ENCODE assay signal across 28 cellular contexts in genomic region chr4:185467991-185468390, GRCh38.
"Had no signal": no experiment of that assay in that cellular context is flagged by ENCODE, and none has a peak within 500 bp of the region (broad histone marks: within the 10 kb centered on the region; RNA-seq: fewer than 3 reads in every experiment).

No MANE protein-coding gene starts in this region.

- H3K27ac Mint-ChIP-seq: stimulated activated effector memory CD8-positive, alpha-beta T cell treated with anti-CD3 and anti-CD28 coated beads, Interleukin-12 subunit alpha, Interleukin-12 subunit beta, amount 100 ng/mL, for 72 hours; stimulated activated memory B cell treated with anti-CD40 and anti-IgM and Interleukin-4, amounts not matched to agents 10 μg/mL and 1 μg/mL and 100 μg/mL, for 72 hours; stimulated activated naive B cell treated with anti-CD40 and anti-IgM and Interleukin-4, amounts not matched to agents 10 μg/mL and 1 μg/mL and 100 μg/mL, for 72 hours; stimulated activated naive CD8-positive, alpha-beta T cell treated with anti-CD3 and anti-CD28 coated beads, Interleukin-15, amount 100 ng/mL, for 72 hours; stimulated activated naive CD8-positive, alpha-beta T cell treated with anti-CD3 and anti-CD28 coated beads, Interleukin-15, Interleukin-2, amounts not matched to agents 100 ng/mL and 50 ng/mL, for 24 hours; type B pancreatic cell had no signal

- H3K4me3 ChIP-seq: stomach, suprapubic skin, testis, thoracic aorta, thyroid gland, tibial artery, tibial nerve, transverse colon, upper lobe of left lung, upper lobe of right lung, uterus, vagina had no signal

- H3K4me1 ChIP-seq: testis, uterus had no signal

- ATAC-seq: stimulated activated effector memory CD8-positive, alpha-beta T cell treated with anti-CD3 and anti-CD28 coated beads, Interleukin-12 subunit alpha, Interleukin-12 subunit beta, amount 100 ng/mL, for 72 hours; stimulated activated memory B cell treated with anti-CD40 and anti-IgM and Interleukin-4, amounts not matched to agents 10 μg/mL and 1 μg/mL and 100 μg/mL, for 72 hours; stimulated activated naive B cell treated with anti-CD40 and anti-IgM and Interleukin-4, amounts not matched to agents 10 μg/mL and 1 μg/mL and 100 μg/mL, for 72 hours; stimulated activated naive CD8-positive, alpha-beta T cell treated with anti-CD3 and anti-CD28 coated beads, Interleukin-15, amount 100 ng/mL, for 72 hours; stimulated activated naive CD8-positive, alpha-beta T cell treated with anti-CD3 and anti-CD28 coated beads, Interleukin-15, Interleukin-2, amounts not matched to agents 100 U/mL and 50 U/mL, for 24 hours; upper lobe of right lung had no signal

- H3K9me3 ChIP-seq: stomach, suprapubic skin, testis, thoracic aorta, thyroid gland, tibial artery, tibial nerve, transverse colon, upper lobe of left lung, upper lobe of right lung, uterus, vagina had no signal

- H3K4me3 Mint-ChIP-seq: stimulated activated effector memory CD8-positive, alpha-beta T cell treated with anti-CD3 and anti-CD28 coated beads, Interleukin-12 subunit alpha, Interleukin-12 subunit beta, amount 100 ng/mL, for 72 hours; stimulated activated memory B cell treated with anti-CD40 and anti-IgM and Interleukin-4, amounts not matched to agents 10 μg/mL and 1 μg/mL and 100 μg/mL, for 72 hours; stimulated activated naive B cell treated with anti-CD40 and anti-IgM and Interleukin-4, amounts not matched to agents 10 μg/mL and 1 μg/mL and 100 μg/mL, for 72 hours; stimulated activated naive CD8-positive, alpha-beta T cell treated with anti-CD3 and anti-CD28 coated beads, Interleukin-15, amount 100 ng/mL, for 72 hours; stimulated activated naive CD8-positive, alpha-beta T cell treated with anti-CD3 and anti-CD28 coated beads, Interleukin-15, Interleukin-2, amounts not matched to agents 100 ng/mL and 50 ng/mL, for 24 hours; type B pancreatic cell had no signal

- H3K27me3 ChIP-seq: stomach, suprapubic skin, testis, thyroid gland, tibial artery, tibial nerve, transverse colon, upper lobe of left lung, upper lobe of right lung, uterus, vagina had no signal

- DNase-seq: stimulated activated CD4-positive, alpha-beta T cell treated with anti-CD3 and anti-CD28 coated beads, Interleukin-2, amount 100 ng/mL, for 48 hours; stimulated activated CD4-positive, alpha-beta T cell treated with anti-CD3 and anti-CD28 coated beads, Interleukin-4, amount 100 ng/mL, for 1 hour; stimulated activated CD4-positive, alpha-beta T cell treated with anti-CD3 and anti-CD28 coated beads, Interleukin-4, amount 100 ng/mL, for 24 hours; stimulated activated CD4-positive, alpha-beta T cell treated with anti-CD3 and anti-CD28 coated beads, Interleukin-4, amount 100 ng/mL, for 4 hours; stimulated activated CD8-positive, alpha-beta memory T cell treated with anti-CD3 and anti-CD28 coated beads, Interleukin-4, amount 100 ng/mL, for 48 hours; stimulated activated naive B cell treated with anti-CD40 and anti-IgM and Interleukin-4, amounts not matched to agents 10 μg/mL and 1 μg/mL and 100 μg/mL, for 72 hours; stimulated activated naive CD4-positive, alpha-beta T cell; stimulated activated naive CD4-positive, alpha-beta T cell treated with Interleukin-2 at 50 U/mL for 16 hours; stimulated activated naive CD8-positive, alpha-beta T cell treated with anti-CD3 and anti-CD28 coated beads, Interleukin-15, amount 100 ng/mL, for 72 hours; stimulated activated naive CD8-positive, alpha-beta T cell treated with anti-CD3 and anti-CD28 coated beads, Interleukin-15, Interleukin-2, amounts not matched to agents 100 U/mL and 50 U/mL, for 24 hours; stomach; substantia nigra; testis; thyroid gland; tibial artery; transverse colon; trophoblast cell; upper lobe of left lung; upper lobe of right lung; uterus had no signal

- H3K27me3 Mint-ChIP-seq: stimulated activated memory B cell treated with anti-CD40 and anti-IgM and Interleukin-4, amounts not matched to agents 10 μg/mL and 1 μg/mL and 100 μg/mL, for 72 hours had no signal

- H3K36me3 ChIP-seq: stomach, suprapubic skin, thoracic aorta, thyroid gland, tibial artery, tibial nerve, transverse colon, upper lobe of left lung, upper lobe of right lung, uterus, vagina had no signal

- H3K9me3 Mint-ChIP-seq: stimulated activated effector memory CD8-positive, alpha-beta T cell treated with anti-CD3 and anti-CD28 coated beads, Interleukin-12 subunit alpha, Interleukin-12 subunit beta, amount 100 ng/mL, for 72 hours; stimulated activated memory B cell treated with anti-CD40 and anti-IgM and Interleukin-4, amounts not matched to agents 10 μg/mL and 1 μg/mL and 100 μg/mL, for 72 hours; stimulated activated naive CD8-positive, alpha-beta T cell treated with anti-CD3 and anti-CD28 coated beads, Interleukin-15, amount 100 ng/mL, for 72 hours; stimulated activated naive CD8-positive, alpha-beta T cell treated with anti-CD3 and anti-CD28 coated beads, Interleukin-15, Interleukin-2, amounts not matched to agents 100 ng/mL and 50 ng/mL, for 24 hours; type B pancreatic cell had no signal

- H3K27ac ChIP-seq: stomach, suprapubic skin, testis, thoracic aorta, thyroid gland, tibial nerve, transverse colon, upper lobe of left lung, upper lobe of right lung, uterus, vagina had no signal

- H3K36me3 Mint-ChIP-seq: stimulated activated effector memory CD8-positive, alpha-beta T cell treated with anti-CD3 and anti-CD28 coated beads, Interleukin-12 subunit alpha, Interleukin-12 subunit beta, amount 100 ng/mL, for 72 hours; stimulated activated memory B cell treated with anti-CD40 and anti-IgM and Interleukin-4, amounts not matched to agents 10 μg/mL and 1 μg/mL and 100 μg/mL, for 72 hours; stimulated activated naive B cell treated with anti-CD40 and anti-IgM and Interleukin-4, amounts not matched to agents 10 μg/mL and 1 μg/mL and 100 μg/mL, for 72 hours; type B pancreatic cell had no signal
